ENCODE assay signal across 8 cellular contexts in the genomic region with DNA sequence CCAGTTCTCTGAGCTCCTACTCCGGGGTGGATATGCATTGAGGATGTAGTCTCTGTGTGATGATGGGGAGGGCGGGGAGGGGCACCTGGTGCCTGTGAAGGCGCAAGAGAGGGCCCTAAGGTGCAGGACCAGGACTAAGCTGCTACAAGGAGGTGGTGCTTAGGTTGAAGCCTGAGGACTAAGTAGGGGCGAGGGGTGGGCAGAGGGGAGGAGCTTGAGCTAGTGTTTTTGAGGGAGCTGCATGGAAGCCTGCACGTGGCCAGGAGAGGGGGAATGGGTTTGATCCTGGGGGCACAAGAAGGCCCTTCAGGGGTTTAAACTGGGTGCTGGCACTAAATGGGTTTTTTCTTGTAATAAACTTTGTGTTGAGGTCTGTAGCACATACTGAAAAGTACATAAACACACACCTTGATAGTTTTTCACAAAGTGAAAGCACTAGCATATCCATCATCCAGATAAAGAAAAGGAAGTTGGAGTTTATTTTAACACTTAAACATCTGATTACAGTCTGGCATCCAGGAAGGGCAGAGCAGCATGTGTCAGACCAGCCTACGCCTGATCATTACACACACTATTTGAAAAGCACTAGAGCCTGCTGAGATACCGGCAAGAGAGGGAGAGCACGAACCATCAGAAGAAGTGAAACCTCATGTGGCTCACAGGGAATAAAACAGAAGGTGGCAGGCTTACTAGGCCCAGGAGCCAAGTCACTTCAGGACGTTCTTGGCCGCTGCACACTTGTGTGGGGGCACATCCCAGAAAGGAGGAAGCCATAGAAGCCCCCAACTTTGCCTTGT.
DNase-seq lines count a peak whose midpoint lies in the region; ATAC-seq and TF ChIP-seq lines count a peak whose summit lies in the region.

No MANE protein-coding gene starts in this region.

- H3K27ac ChIP-seq in body of pancreas = peak overlapping the region in 2 of 4 donors; percentile 3 to 22

- H3K27me3 ChIP-seq in body of pancreas = no peaks in the 10 kb centered on the region

- H3K9me3 ChIP-seq in body of pancreas = no peaks in the 10 kb centered on the region

- peak; percentile 38 for DNase-seq in GM10248 (ENCODE audit: extremely low spot score)
- DNase-seq in body of pancreas = peak in 3 of 4 donors; percentile 15 to 35 (median 16)
- DNase-seq in naive B cell = no peak
- DNase-seq in hippocampal formation (lab: John Stamatoyannopoulos, UW) = no peak
- no peak for DNase-seq in islet precursor cell

- H3K4me3 Mint-ChIP-seq in naive B cell = peak overlapping the region in 1 of 8 donors; percentile 15

- TF ChIP-seq POLR2A in body of pancreas (IDR thresholded peaks at IDR 0.05) = no peak

- peaks cover 3 to 10% of the 10 kb centered on the region in 2 donors for H3K36me3 Mint-ChIP-seq in naive B cell

- H3K4me3 ChIP-seq in body of pancreas = no peak overlapping the region

- ATAC-seq in HG02885 (IDR thresholded peaks at IDR 0.05; ENCODE audit: poor library complexity, unreplicated experiment) = peak; percentile 73
- peak; percentile 50 for ATAC-seq in body of pancreas
- peak in 1 of 2 donors; percentile 58 for ATAC-seq in naive B cell (ENCODE audit: low read depth in 2 of 2)
- ATAC-seq in HG03196 (IDR thresholded peaks at IDR 0.05; ENCODE audit: unreplicated experiment) = no peak
- ATAC-seq in GM21737 (IDR thresholded peaks at IDR 0.05; ENCODE audit: unreplicated experiment) = no peak

- POLR2A ChIA-PET in GM10248 (lab: Yijun Ruan, JAX) = no interaction called here

- H3K27ac Mint-ChIP-seq in naive B cell = peak overlapping the region in 5 of 6 donors; percentile 6 to 90 (median 62)

- H3K27me3 Mint-ChIP-seq in naive B cell = no peaks in the 10 kb centered on the region

- TF ChIP-seq CTCF in GM10248 (IDR thresholded peaks at IDR 0.05; ENCODE audit: control extremely low read depth, extremely low read depth, low read depth, missing control alignments) = no peak
- TF ChIP-seq CTCF in body of pancreas (IDR thresholded peaks at IDR 0.05) = no peak

- CTCF ChIA-PET in GM10248 (lab: Yijun Ruan, JAX) = interaction anchor here (0.7 kb wide), 1 partner anchor 38 kb away, joined by 3 read pairs; no protein-coding TSS in a partner anchor

- 59 to 64% methylated on average over 10 of the region's 10 CpGs for WGBS in body of pancreas, 2 donors

- H3K4me1 Mint-ChIP-seq in naive B cell = peaks cover 19 to 25% (median 19%) of the 10 kb centered on the region in 3 donors

- H3K4me1 ChIP-seq in body of pancreas = peaks cover 8% of the 10 kb centered on the region

- no peaks in the 10 kb centered on the region for H3K36me3 ChIP-seq in body of pancreas (replicated peaks in 1 of 2; ENCODE audit: insufficient read depth in 1 of 2, low read depth in 2 of 2)

- intact Hi-C loops in body of pancreas (cut with DNase I) = no loop called here

- H3K9me3 Mint-ChIP-seq in naive B cell = no peaks in the 10 kb centered on the region

Comparison
In these comparisons a context has a peak if more than half of its experiments do, and no peak if none do; other contexts are left out.
1. DNase-seq: peak in GM10248 (single experiment) and body of pancreas (3 of 4); none in naive B cell (single experiment), hippocampal formation (0 of 2) and islet precursor cell (single experiment).
2. ATAC-seq: peak in HG02885 (single experiment) and body of pancreas (single experiment); none in HG03196 (single experiment) and GM21737 (single experiment).